ENCODE assay signal across 2 cellular contexts in the genomic region with DNA sequence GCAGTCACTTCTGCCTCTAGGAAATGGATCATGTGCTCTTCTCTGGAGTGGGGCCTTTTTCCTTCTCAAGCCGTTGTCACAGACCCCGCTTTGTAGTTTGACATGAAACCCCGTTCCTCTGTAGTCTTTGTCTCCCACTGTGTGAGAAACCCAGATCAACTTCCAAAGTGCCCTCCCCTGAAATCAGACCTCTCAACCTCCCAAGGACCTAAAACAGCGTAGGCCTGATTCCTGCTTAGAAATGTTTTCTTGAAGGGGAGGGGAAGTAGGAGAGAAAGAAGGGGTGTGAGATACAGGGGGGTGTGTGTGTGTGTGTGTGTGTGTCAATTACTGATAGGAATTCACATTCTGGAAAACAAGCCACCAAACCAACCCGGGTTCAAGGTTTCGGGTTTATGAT.
TF ChIP-seq lines count a peak whose summit lies in the region.

No MANE protein-coding gene starts in this region.

TF ChIP-seq in IMR-90, 13 proteins besides CTCF, POLR2A, EP300 and RAD21:
- no peak for TF ChIP-seq RCOR1 (IDR thresholded peaks at IDR 0.05; ENCODE audit: insufficient replicate concordance, low read length)
- no peak for TF ChIP-seq RFX5 (IDR thresholded peaks at IDR 0.05; ENCODE audit: low read depth, low read length)
- no peak for TF ChIP-seq CEBPB (IDR thresholded peaks at IDR 0.05; ENCODE audit: low read depth, low read length)
- TF ChIP-seq, protein P1, sequence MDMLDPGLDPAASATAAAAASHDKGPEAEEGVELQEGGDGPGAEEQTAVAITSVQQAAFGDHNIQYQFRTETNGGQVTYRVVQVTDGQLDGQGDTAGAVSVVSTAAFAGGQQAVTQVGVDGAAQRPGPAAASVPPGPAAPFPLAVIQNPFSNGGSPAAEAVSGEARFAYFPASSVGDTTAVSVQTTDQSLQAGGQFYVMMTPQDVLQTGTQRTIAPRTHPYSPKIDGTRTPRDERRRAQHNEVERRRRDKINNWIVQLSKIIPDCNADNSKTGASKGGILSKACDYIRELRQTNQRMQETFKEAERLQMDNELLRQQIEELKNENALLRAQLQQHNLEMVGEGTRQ (IDR thresholded peaks at IDR 0.05; ENCODE audit: low read depth, low read length), result no peak
- no peak for TF ChIP-seq MAZ (IDR thresholded peaks at IDR 0.05; ENCODE audit: borderline replicate concordance, low read depth, low read length)
- no peak for TF ChIP-seq CHD1 (IDR thresholded peaks at IDR 0.05; ENCODE audit: low read depth, low read length)
- no peak for TF ChIP-seq MAFK (IDR thresholded peaks at IDR 0.05; ENCODE audit: low read depth, low read length)
- no peak for TF ChIP-seq SMC3 (IDR thresholded peaks at IDR 0.05; ENCODE audit: low read depth, low read length)
- no peak for TF ChIP-seq MXI1 (IDR thresholded peaks at IDR 0.05; ENCODE audit: borderline replicate concordance, low read depth, low read length)
- TF ChIP-seq, protein P2, sequence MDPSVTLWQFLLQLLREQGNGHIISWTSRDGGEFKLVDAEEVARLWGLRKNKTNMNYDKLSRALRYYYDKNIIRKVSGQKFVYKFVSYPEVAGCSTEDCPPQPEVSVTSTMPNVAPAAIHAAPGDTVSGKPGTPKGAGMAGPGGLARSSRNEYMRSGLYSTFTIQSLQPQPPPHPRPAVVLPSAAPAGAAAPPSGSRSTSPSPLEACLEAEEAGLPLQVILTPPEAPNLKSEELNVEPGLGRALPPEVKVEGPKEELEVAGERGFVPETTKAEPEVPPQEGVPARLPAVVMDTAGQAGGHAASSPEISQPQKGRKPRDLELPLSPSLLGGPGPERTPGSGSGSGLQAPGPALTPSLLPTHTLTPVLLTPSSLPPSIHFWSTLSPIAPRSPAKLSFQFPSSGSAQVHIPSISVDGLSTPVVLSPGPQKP (IDR thresholded peaks at IDR 0.05; ENCODE audit: borderline replicate concordance, low read depth, low read length), result no peak
- no peak for TF ChIP-seq FOS (IDR thresholded peaks at IDR 0.05; ENCODE audit: low read depth, low read length)
- no peak for TF ChIP-seq NFE2L2 (IDR thresholded peaks at IDR 0.05; ENCODE audit: low read depth, low read length)
- TF ChIP-seq BHLHE40 (IDR thresholded peaks at IDR 0.05; ENCODE audit: low read depth, low read length), result no peak
TF ChIP-seq in IMR-90: peak in this region for 0.

TF ChIP-seq in GM12878, 131 proteins besides CTCF, POLR2A, EP300 and RAD21:
- TF ChIP-seq PML (IDR thresholded peaks at IDR 0.05; ENCODE audit: low read length), result no peak
- TF ChIP-seq, protein P3, sequence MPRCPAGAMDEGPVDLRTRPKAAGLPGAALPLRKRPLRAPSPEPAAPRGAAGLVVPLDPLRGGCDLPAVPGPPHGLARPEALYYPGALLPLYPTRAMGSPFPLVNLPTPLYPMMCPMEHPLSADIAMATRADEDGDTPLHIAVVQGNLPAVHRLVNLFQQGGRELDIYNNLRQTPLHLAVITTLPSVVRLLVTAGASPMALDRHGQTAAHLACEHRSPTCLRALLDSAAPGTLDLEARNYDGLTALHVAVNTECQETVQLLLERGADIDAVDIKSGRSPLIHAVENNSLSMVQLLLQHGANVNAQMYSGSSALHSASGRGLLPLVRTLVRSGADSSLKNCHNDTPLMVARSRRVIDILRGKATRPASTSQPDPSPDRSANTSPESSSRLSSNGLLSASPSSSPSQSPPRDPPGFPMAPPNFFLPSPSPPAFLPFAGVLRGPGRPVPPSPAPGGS (IDR thresholded peaks at IDR 0.05; ENCODE audit: borderline replicate concordance, insufficient read depth, low read depth, low read length, poor library complexity, severe bottlenecking), result no peak
- TF ChIP-seq HDGF (IDR thresholded peaks at IDR 0.05), result no peak
- no peak for TF ChIP-seq IKZF1 (conservative IDR thresholded peaks at IDR 0.05)
- no peak for TF ChIP-seq ZNF274 (IDR thresholded peaks at IDR 0.05; ENCODE audit: insufficient read depth, insufficient read length)
- no peak for TF ChIP-seq SP1 (IDR thresholded peaks at IDR 0.05; ENCODE audit: low read depth, low read length)
- TF ChIP-seq EZH2 (IDR thresholded peaks at IDR 0.05; ENCODE audit: borderline replicate concordance, control insufficient read depth, low read depth, low read length), result no peak
- no peak for TF ChIP-seq SPI1 (IDR thresholded peaks at IDR 0.05; ENCODE audit: borderline replicate concordance, insufficient read depth, low read depth, low read length)
- no peak for TF ChIP-seq ASH2L (IDR thresholded peaks at IDR 0.05; ENCODE audit: borderline replicate concordance, low read depth)
